In genomic region chr1:1973716-1974642, GRCh38 we compare ENCODE assay signal across 24 cellular contexts. TPM values are rescaled to one million over a fixed set of nuclear protein-coding genes. Genes with fewer than 3 reads are reported as not detected.
DNase-seq lines count a peak whose midpoint lies in the region; ATAC-seq, FAIRE-seq and TF ChIP-seq lines count a peak whose summit lies in the region.
"Had no signal": no experiment of that assay in that cellular context is flagged by ENCODE, and none has a peak within 500 bp of the region (broad histone marks: within the 10 kb centered on the region; RNA-seq: fewer than 3 reads in every experiment).

No MANE protein-coding gene starts in this region.

- H3K27me3 ChIP-seq in HepG2 (ENCODE audit: control insufficient read depth in 1 of 2, insufficient read depth in 2 of 2, low read length in 2 of 2) (peaks cover 17 to 51% of the 10 kb centered on the region in 2 experiments; a peak in 4 of 5 replicates), right lobe of liver (no peaks in the 10 kb centered on the region), neuronal stem cell (ENCODE audit: control insufficient read depth in 3 of 3, insufficient read depth in 3 of 3, low read depth in 1 of 3, low read length in 3 of 3) (peaks cover 0 to 18% (median 2%) of the 10 kb centered on the region in 3 experiments), WERI-Rb-1 (ENCODE audit: insufficient read depth, low read depth, severe bottlenecking) (no peaks in the 10 kb centered on the region)
- H3K27me3 ChIP-seq: upper lobe of right lung had no signal

- peak overlapping the region; percentile 87 for H3K18ac ChIP-seq in neuronal stem cell (ENCODE audit: low read length)

- H4K20me1 ChIP-seq in HepG2 (ENCODE audit: insufficient read depth, low read length), result no peaks in the 10 kb centered on the region

- H3K9me3 ChIP-seq in HepG2 (ENCODE audit: low read length), result no peaks in the 10 kb centered on the region
- no peaks in the 10 kb centered on the region for H3K9me3 ChIP-seq in right lobe of liver
- peaks cover 7 to 16% of the 10 kb centered on the region in 2 donors for H3K9me3 ChIP-seq in neuronal stem cell (replicated peaks in 1 of 2; ENCODE audit: control insufficient read depth in 2 of 2, insufficient read depth in 1 of 2, low read depth in 1 of 2, low read length in 2 of 2)
- no peaks in the 10 kb centered on the region for H3K9me3 ChIP-seq in WERI-Rb-1 (ENCODE audit: severe bottlenecking)
- H3K9me3 ChIP-seq: suprapubic skin, upper lobe of right lung had no signal

- FAIRE-seq in HepG2 (lab: Jason Lieb, UNC), result no peak
- FAIRE-seq: GM12892 had no signal

- H3K27ac ChIP-seq in HepG2 (ENCODE audit: extremely low read length, insufficient read depth, low read length) (no peak overlapping the region), right lobe of liver (no peak overlapping the region), neuronal stem cell (replicated peaks; ENCODE audit: low read length) (no peak overlapping the region), WERI-Rb-1 (no peak overlapping the region)
- H3K27ac ChIP-seq: suprapubic skin, upper lobe of right lung had no signal

- H3K4me2 ChIP-seq in HepG2 (ENCODE audit: low read depth, low read length) (no peak overlapping the region), neuronal stem cell (ENCODE audit: insufficient read depth, low read length, poor library complexity, severe bottlenecking) (no peak overlapping the region)

- H3K4ac ChIP-seq in neuronal stem cell (ENCODE audit: low read length), result no peak overlapping the region

- H3K4me3 ChIP-seq in HepG2 (replicated peaks in 1 of 3; ENCODE audit: insufficient read depth in 1 of 3, low read depth in 2 of 3, low read length in 3 of 3), result no peak overlapping the region
- H3K4me3 ChIP-seq in right lobe of liver, result no peak overlapping the region
- H3K4me3 ChIP-seq in neuronal stem cell (ENCODE audit: low read length in 2 of 2), result no peak overlapping the region
- H3K4me3 ChIP-seq in WERI-Rb-1 (ENCODE audit: low read depth, low read length), result no peak overlapping the region
- H3K4me3 ChIP-seq: suprapubic skin, upper lobe of right lung had no signal

- ATAC-seq in HepG2 (peak; percentile 84), right lobe of liver (no peak), HG02798 (IDR thresholded peaks at IDR 0.05; ENCODE audit: poor library complexity, unreplicated experiment) (no peak)
- ATAC-seq: activated CD8-positive, alpha-beta memory T cell treated with anti-CD3 and anti-CD28 coated beads, Interleukin-2, amount 10 ng/mL, durations not matched to agents 7 days and 5 days; left ventricle myocardium superior; PC-3; upper lobe of right lung had no signal

- H2AK5ac ChIP-seq in neuronal stem cell (ENCODE audit: low read depth, low read length), result peak overlapping the region; percentile 97

- peaks cover 3% of the 10 kb centered on the region for H3K79me1 ChIP-seq in neuronal stem cell (ENCODE audit: low read depth, low read length)

- DNase-seq in HepG2 (ENCODE audit: low spot score), result no peak
- DNase-seq in right lobe of liver, result no peak
- peak; percentile 25 for DNase-seq in RPMI7951 (ENCODE audit: low read depth)
- no peak for DNase-seq in neuronal stem cell (ENCODE audit: low spot score)
- DNase-seq in WERI-Rb-1, result no peak
- DNase-seq: activated CD4-positive, alpha-beta T cell treated with anti-CD3 and anti-CD28 coated beads, Interleukin-2, amount 50 U/mL, for 1 hour; activated CD8-positive, alpha-beta memory T cell treated with anti-CD3 and anti-CD28 coated beads, Interleukin-2, amount 10 ng/mL, durations not matched to agents 7 days and 5 days; activated T-cell treated with anti-CD3 and anti-CD28 coated beads, Interleukin-2, amount 50 U/mL, for 48 hours; left ventricle myocardium superior; NCI-H1092; NCI-H187; NCI-H524 treated with DMSO at 0.1 percent for 48 hours; occipital lobe; PC-3; stimulated activated naive CD4-positive, alpha-beta T cell; upper lobe of right lung had no signal

- peak overlapping the region; percentile 47 for H2BK120ac ChIP-seq in neuronal stem cell (ENCODE audit: low read depth, low read length)

- peak overlapping the region; percentile 17 for H3K23ac ChIP-seq in neuronal stem cell (ENCODE audit: low read depth, low read length, poor library complexity)

- in situ Hi-C loops in HepG2 (cut with HindIII; ENCODE audit: extremely low pct_ligation_motif_present, low pct_unique_long_range_greater_than_20kb), result no loop called here

- H2BK12ac ChIP-seq in neuronal stem cell (ENCODE audit: low read length), result peak overlapping the region; percentile 73

- peak; percentile 65 for TF ChIP-seq RAD21 in HepG2 (CRISPR knock-in tag; IDR thresholded peaks at IDR 0.05)

- H4K8ac ChIP-seq in neuronal stem cell (ENCODE audit: low read depth, low read length), result peak overlapping the region; percentile 82

- POLR2A ChIA-PET in HepG2 (lab: Yijun Ruan, JAX), result no interaction called here

- H2BK15ac ChIP-seq in neuronal stem cell (ENCODE audit: low read length), result peak overlapping the region; percentile 24

- TF ChIP-seq CTCF in HepG2 (CRISPR knock-in tag; IDR thresholded peaks at IDR 0.05) (peak; percentile 74), right lobe of liver (IDR thresholded peaks at IDR 0.05) (no peak), WERI-Rb-1 (IDR thresholded peaks at IDR 0.05; ENCODE audit: low read depth, low read length) (no peak)

- no peaks in the 10 kb centered on the region for H3K36me3 ChIP-seq in HepG2 (replicated peaks in 1 of 2; ENCODE audit: control insufficient read depth in 1 of 2, insufficient read depth in 2 of 2, low read length in 2 of 2)
- H3K36me3 ChIP-seq in right lobe of liver, result no peaks in the 10 kb centered on the region
- no peaks in the 10 kb centered on the region for H3K36me3 ChIP-seq in neuronal stem cell (replicated peaks in 1 of 2; ENCODE audit: control insufficient read depth in 2 of 2, insufficient read depth in 2 of 2, low read length in 2 of 2)
- H3K36me3 ChIP-seq in WERI-Rb-1, result no peaks in the 10 kb centered on the region
- H3K36me3 ChIP-seq: suprapubic skin, upper lobe of right lung had no signal

- BruUV-seq in HepG2 (replicated peaks; lab: Mats Ljungman, UMichigan), result no TSS peak

- no peak overlapping the region for H4K91ac ChIP-seq in neuronal stem cell (ENCODE audit: low read depth, low read length, poor library complexity)

- H3K79me2 ChIP-seq in HepG2 (ENCODE audit: insufficient read depth, low read length), result no peaks in the 10 kb centered on the region

- TF ChIP-seq EP300 in HepG2 (IDR thresholded peaks at IDR 0.05; ENCODE audit: low read depth in 2 of 2, low read length in 2 of 2) (no peak), HepG2 (CRISPR knock-in tag; IDR thresholded peaks at IDR 0.05; ENCODE audit: borderline replicate concordance) (no peak)

- TF ChIP-seq POLR2A in HepG2 (IDR thresholded peaks at IDR 0.05; ENCODE audit: insufficient read depth in 1 of 2, low read depth in 2 of 2, low read length in 2 of 2) (no peak), right lobe of liver (IDR thresholded peaks at IDR 0.05) (no peak)

- H3K4me1 ChIP-seq in HepG2 (ENCODE audit: insufficient read depth, low read length) (no peaks in the 10 kb centered on the region), right lobe of liver (no peaks in the 10 kb centered on the region), neuronal stem cell (ENCODE audit: control insufficient read depth in 2 of 2, insufficient read depth in 1 of 2, low read depth in 1 of 2, low read length in 2 of 2) (peaks cover 0 to 17% of the 10 kb centered on the region in 2 donors)
- H3K4me1 ChIP-seq: upper lobe of right lung had no signal

- H2AFZ ChIP-seq in HepG2 (ENCODE audit: low read length), result no peak overlapping the region
- no peak overlapping the region for H2AFZ ChIP-seq in neuronal stem cell (ENCODE audit: low read length)

- H3K9ac ChIP-seq in HepG2 (ENCODE audit: insufficient read depth, low read depth, low read length), result no peak overlapping the region
- H3K9ac ChIP-seq in neuronal stem cell (ENCODE audit: low read depth, low read length, poor library complexity), result peak overlapping the region; percentile 72

- WGBS in HepG2 (ENCODE audit: low lambda C conversion rate), result 54% methylated on average over 12 of the region's 34 CpGs
- 50% methylated on average over 4 of the region's 34 CpGs for WGBS in right lobe of liver (ENCODE audit: insufficient coverage, low coverage, low lambda C conversion rate, missing lambda C conversion rate)
- WGBS in neuronal stem cell (ENCODE audit: extremely low coverage in 2 of 2, insufficient read length in 2 of 2, insufficient replicate concordance in 1 of 2), 2 donors, result no CpG with 5 or more reads among the region's 34 CpGs

- intact Hi-C loops in HepG2 (cut with micrococcal nuclease; ENCODE audit: unreplicated experiment), result loop anchor here (1.0 kb wide), 1 partner anchor 14 kb away; no protein-coding TSS in a partner anchor
- intact Hi-C loops in right lobe of liver (cut with DNase I), result no loop called here

- no peak overlapping the region for H3K14ac ChIP-seq in neuronal stem cell (ENCODE audit: low read length)

- peak overlapping the region; percentile 87 for H2BK5ac ChIP-seq in neuronal stem cell (ENCODE audit: low read length)

- CTCF ChIA-PET in HepG2 (lab: Yijun Ruan, JAX; ENCODE audit: low intra/inter-chr PET ratio, low total read pairs), result interaction anchor here (1.5 kb wide), 1 partner anchor 14 kb away, joined by 6 read pairs; no protein-coding TSS in a partner anchor

RNA-seq across cellular contexts. Expression of gene CFAP74, which starts 29.6 kb away (rescaled TPM):
- total RNA-seq in HepG2 (2016; rRNA removed; fragmentation: Illumina TruSeq; extraction: Trizol) (0.27 TPM in 1 of 2 replicates, not detected in the other), right lobe of liver (1 to 10 TPM in 2 of 6 experiments, under 1 TPM in 3, not detected in 1; 0.16 to 3.5 (median 0.32) TPM)
- 0.09 TPM in 1 of 2 replicates, not detected in the other for total RNA-seq in HepG2 (2016; cell fraction: cytosol; rRNA removed; fragmentation: Illumina TruSeq; extraction: Trizol; ENCODE audit: low read depth)
- 0.09 and 0.10 TPM in 2 replicates for total RNA-seq in HepG2 (2016; cell fraction: insoluble cytoplasmic fraction; rRNA removed; fragmentation: Illumina TruSeq; extraction: Trizol)
- 0.07 and 0.09 TPM in 2 replicates for total RNA-seq in HepG2 (2016; cell fraction: membrane; rRNA removed; fragmentation: Illumina TruSeq; extraction: Trizol)
- total RNA-seq in HepG2 (2016; cell fraction: nucleus; rRNA removed; fragmentation: Illumina TruSeq; extraction: Trizol), result 0.28 and 0.66 TPM in 2 replicates
- 0.57 and 0.62 TPM in 2 replicates for polyA plus RNA-seq in HepG2 (2011; rRNA removed)
- polyA plus RNA-seq in HepG2 (2011; cell fraction: cytosol; rRNA removed), result 0.13 TPM in 2 replicates
- polyA plus RNA-seq in HepG2 (2011; cell fraction: nucleus; rRNA removed), result 4.1 and 5.0 TPM in 2 replicates
- 0.67 and 2.1 TPM in 2 replicates for polyA plus RNA-seq in HepG2 (2012)
- 0.05 TPM in 1 of 2 replicates, not detected in the other for polyA plus RNA-seq in HepG2 (2016; cell fraction: cytosol; fragmentation: Illumina TruSeq; extraction: Trizol; ENCODE audit: low read depth)
- polyA plus RNA-seq in HepG2 (2016; cell fraction: insoluble cytoplasmic fraction; fragmentation: Illumina TruSeq; extraction: Trizol; ENCODE audit: low read depth), result 0.08 and 0.10 TPM in 2 replicates
- polyA plus RNA-seq in HepG2 (2016; cell fraction: membrane; fragmentation: Illumina TruSeq; extraction: Trizol; ENCODE audit: low read depth), result 0.11 TPM in 1 of 2 replicates, not detected in the other
- 0.48 and 0.64 TPM in 2 replicates for polyA plus RNA-seq in HepG2 (2016; cell fraction: nucleus; fragmentation: Illumina TruSeq; extraction: Trizol; ENCODE audit: insufficient read depth, low read depth)
- polyA minus RNA-seq in HepG2 (2011; rRNA and poly(A)+ RNA removed; ENCODE audit: low replicate concordance), result 0.56 TPM in 1 of 2 replicates, not detected in the other
- 0.20 TPM in 1 of 2 replicates, not detected in the other for polyA minus RNA-seq in HepG2 (2011; cell fraction: cytosol; rRNA and poly(A)+ RNA removed)
- 0.77 and 0.99 TPM in 2 replicates for polyA minus RNA-seq in HepG2 (2011; cell fraction: nucleus; rRNA and poly(A)+ RNA removed)
- 0.10 TPM in 1 of 2 replicates, not detected in the other for total RNA-seq in RPMI7951 (2014; rRNA removed; shearing (Covaris generic))
- 0.31 TPM for polyA plus RNA-seq in neuronal stem cell (2013, experiment 1 of 2)
- 0.22 TPM for polyA plus RNA-seq in neuronal stem cell (2013, experiment 2 of 2)
- total RNA-seq: activated CD8-positive, alpha-beta memory T cell treated with anti-CD3 and anti-CD28 coated beads, Interleukin-2, amount 10 ng/mL, durations not matched to agents 7 days and 5 days; dermis microvascular lymphatic vessel endothelial cell; glomerular endothelial cell; left ventricle myocardium superior; PC-3; pulmonary artery endothelial cell; suprapubic skin had no signal
- polyA plus RNA-seq: BJ, IgD-negative memory B cell had no signal

RNA-seq across cellular contexts. Expression of gene GABRD, which starts 45.2 kb away (rescaled TPM):
- total RNA-seq in HepG2 (2016; rRNA removed; fragmentation: Illumina TruSeq; extraction: Trizol) (not detected in 2 replicates), right lobe of liver (under 1 TPM in 1 of 6 experiments, not detected in 5; 0.55 TPM)
- not detected in 2 replicates for total RNA-seq in HepG2 (2016; cell fraction: cytosol; rRNA removed; fragmentation: Illumina TruSeq; extraction: Trizol; ENCODE audit: low read depth)
- total RNA-seq in HepG2 (2016; cell fraction: insoluble cytoplasmic fraction; rRNA removed; fragmentation: Illumina TruSeq; extraction: Trizol), result not detected in 2 replicates
- total RNA-seq in HepG2 (2016; cell fraction: membrane; rRNA removed; fragmentation: Illumina TruSeq; extraction: Trizol), result not detected in 2 replicates
- total RNA-seq in HepG2 (2016; cell fraction: nucleus; rRNA removed; fragmentation: Illumina TruSeq; extraction: Trizol), result not detected in 2 replicates
- 0.22 TPM in 1 of 2 replicates, not detected in the other for polyA plus RNA-seq in HepG2 (2011; rRNA removed)
- polyA plus RNA-seq in HepG2 (2011; cell fraction: cytosol; rRNA removed), result 0.09 TPM in 1 of 2 replicates, not detected in the other
- polyA plus RNA-seq in HepG2 (2011; cell fraction: nucleus; rRNA removed), result 0.08 TPM in 1 of 2 replicates, not detected in the other
- not detected in 2 replicates for polyA plus RNA-seq in HepG2 (2012)
- polyA plus RNA-seq in HepG2 (2016; cell fraction: cytosol; fragmentation: Illumina TruSeq; extraction: Trizol; ENCODE audit: low read depth), result not detected in 2 replicates
- not detected in 2 replicates for polyA plus RNA-seq in HepG2 (2016; cell fraction: insoluble cytoplasmic fraction; fragmentation: Illumina TruSeq; extraction: Trizol; ENCODE audit: low read depth)
- polyA plus RNA-seq in HepG2 (2016; cell fraction: membrane; fragmentation: Illumina TruSeq; extraction: Trizol; ENCODE audit: low read depth), result not detected in 2 replicates
- not detected in 2 replicates for polyA plus RNA-seq in HepG2 (2016; cell fraction: nucleus; fragmentation: Illumina TruSeq; extraction: Trizol; ENCODE audit: insufficient read depth, low read depth)
- polyA minus RNA-seq in HepG2 (2011; rRNA and poly(A)+ RNA removed; ENCODE audit: low replicate concordance), result 0.51 TPM in 1 of 2 replicates, not detected in the other
- polyA minus RNA-seq in HepG2 (2011; cell fraction: cytosol; rRNA and poly(A)+ RNA removed), result not detected in 2 replicates
- polyA minus RNA-seq in HepG2 (2011; cell fraction: nucleus; rRNA and poly(A)+ RNA removed), result not detected in 2 replicates
- 1.3 TPM in 1 of 2 replicates, not detected in the other for total RNA-seq in RPMI7951 (2014; rRNA removed; shearing (Covaris generic))
- 0.08 TPM for polyA plus RNA-seq in neuronal stem cell (2013, experiment 1 of 2)
- polyA plus RNA-seq in neuronal stem cell (2013, experiment 2 of 2), result 0.04 TPM
- total RNA-seq: activated CD8-positive, alpha-beta memory T cell treated with anti-CD3 and anti-CD28 coated beads, Interleukin-2, amount 10 ng/mL, durations not matched to agents 7 days and 5 days; glomerular endothelial cell; PC-3; pulmonary artery endothelial cell had no signal
- polyA plus RNA-seq: BJ, IgD-negative memory B cell had no signal

RNA-seq across cellular contexts. Expression of gene TMEM52, which starts 54.9 kb away (rescaled TPM):
- total RNA-seq in HepG2 (2016; rRNA removed; fragmentation: Illumina TruSeq; extraction: Trizol) (12.9 and 18.7 TPM in 2 replicates), right lobe of liver (10 to 100 TPM in 1 of 6 experiments, 1 to 10 TPM in 5; 2.3 to 13.2 (median 6.0) TPM)
- total RNA-seq in HepG2 (2016; cell fraction: cytosol; rRNA removed; fragmentation: Illumina TruSeq; extraction: Trizol; ENCODE audit: low read depth), result 49.1 and 56.2 TPM in 2 replicates
- 9.2 and 18.5 TPM in 2 replicates for total RNA-seq in HepG2 (2016; cell fraction: insoluble cytoplasmic fraction; rRNA removed; fragmentation: Illumina TruSeq; extraction: Trizol)
- 52.4 and 62.3 TPM in 2 replicates for total RNA-seq in HepG2 (2016; cell fraction: membrane; rRNA removed; fragmentation: Illumina TruSeq; extraction: Trizol)
- 7.7 and 11.9 TPM in 2 replicates for total RNA-seq in HepG2 (2016; cell fraction: nucleus; rRNA removed; fragmentation: Illumina TruSeq; extraction: Trizol)
- 13.2 and 15.3 TPM in 2 replicates for polyA plus RNA-seq in HepG2 (2011; rRNA removed)
- 12.8 and 25.5 TPM in 2 replicates for polyA plus RNA-seq in HepG2 (2011; cell fraction: cytosol; rRNA removed)
- polyA plus RNA-seq in HepG2 (2011; cell fraction: nucleus; rRNA removed), result 29.4 and 36.3 TPM in 2 replicates
- 6.6 and 7.8 TPM in 2 replicates for polyA plus RNA-seq in HepG2 (2012)
- 77.9 and 88.5 TPM in 2 replicates for polyA plus RNA-seq in HepG2 (2016; cell fraction: cytosol; fragmentation: Illumina TruSeq; extraction: Trizol; ENCODE audit: low read depth)
- polyA plus RNA-seq in HepG2 (2016; cell fraction: insoluble cytoplasmic fraction; fragmentation: Illumina TruSeq; extraction: Trizol; ENCODE audit: low read depth), result 13.6 and 17.5 TPM in 2 replicates
- polyA plus RNA-seq in HepG2 (2016; cell fraction: membrane; fragmentation: Illumina TruSeq; extraction: Trizol; ENCODE audit: low read depth), result 69.4 and 73.4 TPM in 2 replicates
- polyA plus RNA-seq in HepG2 (2016; cell fraction: nucleus; fragmentation: Illumina TruSeq; extraction: Trizol; ENCODE audit: insufficient read depth, low read depth), result 21.1 and 21.2 TPM in 2 replicates
- 1.1 and 27.0 TPM in 2 replicates for polyA minus RNA-seq in HepG2 (2011; rRNA and poly(A)+ RNA removed; ENCODE audit: low replicate concordance)
- polyA minus RNA-seq in HepG2 (2011; cell fraction: cytosol; rRNA and poly(A)+ RNA removed), result 7.6 and 7.8 TPM in 2 replicates
- polyA minus RNA-seq in HepG2 (2011; cell fraction: nucleus; rRNA and poly(A)+ RNA removed), result 2.3 and 2.6 TPM in 2 replicates
- total RNA-seq in RPMI7951 (2014; rRNA removed; shearing (Covaris generic)), result 0.39 and 0.48 TPM in 2 replicates
- polyA plus RNA-seq in neuronal stem cell (2013, experiment 1 of 2), result 7.3 TPM
- polyA plus RNA-seq in neuronal stem cell (2013, experiment 2 of 2), result 7.1 TPM
- total RNA-seq: activated CD8-positive, alpha-beta memory T cell treated with anti-CD3 and anti-CD28 coated beads, Interleukin-2, amount 10 ng/mL, durations not matched to agents 7 days and 5 days had no signal
- polyA plus RNA-seq: IgD-negative memory B cell had no signal

RNA-seq across cellular contexts. Expression of gene CALML6, which starts 58.9 kb away (rescaled TPM):
- total RNA-seq in HepG2 (2016; rRNA removed; fragmentation: Illumina TruSeq; extraction: Trizol) (0.11 TPM in 1 of 2 replicates, not detected in the other), right lobe of liver (1 to 10 TPM in 1 of 6 experiments, under 1 TPM in 3, not detected in 2; 0.44 to 1.4 (median 0.58) TPM)
- not detected in 2 replicates for total RNA-seq in HepG2 (2016; cell fraction: cytosol; rRNA removed; fragmentation: Illumina TruSeq; extraction: Trizol; ENCODE audit: low read depth)
- total RNA-seq in HepG2 (2016; cell fraction: insoluble cytoplasmic fraction; rRNA removed; fragmentation: Illumina TruSeq; extraction: Trizol), result 0.13 TPM in 1 of 2 replicates, not detected in the other
- not detected in 2 replicates for total RNA-seq in HepG2 (2016; cell fraction: membrane; rRNA removed; fragmentation: Illumina TruSeq; extraction: Trizol)
- not detected in 2 replicates for total RNA-seq in HepG2 (2016; cell fraction: nucleus; rRNA removed; fragmentation: Illumina TruSeq; extraction: Trizol)
- polyA plus RNA-seq in HepG2 (2011; rRNA removed), result 0.12 TPM in 1 of 2 replicates, not detected in the other
- not detected in 2 replicates for polyA plus RNA-seq in HepG2 (2011; cell fraction: cytosol; rRNA removed)
- 0.80 and 1.5 TPM in 2 replicates for polyA plus RNA-seq in HepG2 (2011; cell fraction: nucleus; rRNA removed)
- not detected in 2 replicates for polyA plus RNA-seq in HepG2 (2012)
- not detected in 2 replicates for polyA plus RNA-seq in HepG2 (2016; cell fraction: cytosol; fragmentation: Illumina TruSeq; extraction: Trizol; ENCODE audit: low read depth)
- not detected in 2 replicates for polyA plus RNA-seq in HepG2 (2016; cell fraction: insoluble cytoplasmic fraction; fragmentation: Illumina TruSeq; extraction: Trizol; ENCODE audit: low read depth)
- not detected in 2 replicates for polyA plus RNA-seq in HepG2 (2016; cell fraction: membrane; fragmentation: Illumina TruSeq; extraction: Trizol; ENCODE audit: low read depth)
- 0.38 and 0.87 TPM in 2 replicates for polyA plus RNA-seq in HepG2 (2016; cell fraction: nucleus; fragmentation: Illumina TruSeq; extraction: Trizol; ENCODE audit: insufficient read depth, low read depth)
- polyA minus RNA-seq in HepG2 (2011; rRNA and poly(A)+ RNA removed; ENCODE audit: low replicate concordance), result not detected in 2 replicates
- polyA minus RNA-seq in HepG2 (2011; cell fraction: cytosol; rRNA and poly(A)+ RNA removed), result not detected in 2 replicates
- 0.64 TPM in 1 of 2 replicates, not detected in the other for polyA minus RNA-seq in HepG2 (2011; cell fraction: nucleus; rRNA and poly(A)+ RNA removed)
- total RNA-seq in RPMI7951 (2014; rRNA removed; shearing (Covaris generic)), result not detected in 2 replicates
- polyA plus RNA-seq in neuronal stem cell (2013, experiment 1 of 2), result 0.07 TPM
- polyA plus RNA-seq in neuronal stem cell (2013, experiment 2 of 2), result 0.08 TPM
- total RNA-seq: left ventricle myocardium superior, occipital lobe, pulmonary artery endothelial cell had no signal
- polyA plus RNA-seq: IgD-negative memory B cell had no signal
